ENCODE assay signal across 7 cellular contexts in the genomic region with DNA sequence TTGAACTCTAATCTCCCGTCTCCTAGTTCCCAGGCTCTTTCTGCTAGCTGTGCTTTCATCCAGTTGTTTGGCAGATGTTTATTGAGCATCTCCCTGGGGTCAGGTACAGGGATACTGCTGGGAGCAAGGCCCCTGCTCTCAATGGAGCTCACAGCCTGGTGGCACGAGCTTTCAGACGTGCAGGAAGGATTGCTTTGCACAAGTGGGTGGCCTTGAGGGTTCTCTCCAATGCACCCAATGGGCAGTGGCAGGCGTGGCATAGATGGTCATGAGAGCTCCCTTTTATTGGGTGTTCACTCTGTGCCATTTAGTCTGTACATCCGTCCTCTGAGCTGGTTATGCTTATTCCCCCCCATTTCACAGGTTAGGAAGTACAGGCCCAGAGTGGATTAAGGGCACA.
"Had no signal": no experiment of that assay in that cellular context is flagged by ENCODE, and none has a peak within 500 bp of the region (broad histone marks: within the 10 kb centered on the region; RNA-seq: fewer than 3 reads in every experiment).

No MANE protein-coding gene starts in this region.

- H3K9me3 ChIP-seq: HAP-1 had no signal

- H3K36me3 ChIP-seq: HAP-1 had no signal

- H3K27ac ChIP-seq: GM23248 had no signal

- H3K4me3 Mint-ChIP-seq: HFFc6, IgD-negative memory B cell had no signal

- H3K27ac Mint-ChIP-seq: HFFc6, IgD-negative memory B cell had no signal

- H3K27me3 Mint-ChIP-seq: IgD-negative memory B cell had no signal

- H3K4me1 ChIP-seq: HAP-1 had no signal

- H3K4me1 Mint-ChIP-seq: IgD-negative memory B cell had no signal

- DNase-seq: GM23248, GOT3, H7, HFFc6 had no signal

- H3K36me3 Mint-ChIP-seq: IgD-negative memory B cell had no signal

- H3K4me3 ChIP-seq: GM23248, HAP-1 had no signal

- ATAC-seq: HCT116 had no signal

- H3K9ac ChIP-seq: GM23248 had no signal
